Comparison of ENCODE assay signal across 13 cellular contexts in genomic region chr10:101139421-101139911, GRCh38. TPM values are rescaled to one million over a fixed set of nuclear protein-coding genes. Genes with fewer than 3 reads are reported as not detected.
DNase-seq lines count a peak whose midpoint lies in the region; ATAC-seq and TF ChIP-seq lines count a peak whose summit lies in the region.
"Had no signal": no experiment of that assay in that cellular context is flagged by ENCODE, and none has a peak within 500 bp of the region (broad histone marks: within the 10 kb centered on the region; RNA-seq: fewer than 3 reads in every experiment).

No MANE protein-coding gene starts in this region.

- H3K36me3 ChIP-seq in neural cell (ENCODE audit: insufficient read depth, low read length) (no peaks in the 10 kb centered on the region), adrenal gland (replicated peaks in 1 of 2) (no peaks in the 10 kb centered on the region)
- no peaks in the 10 kb centered on the region for H3K36me3 ChIP-seq in CD4-positive, alpha-beta memory T cell (ENCODE audit: insufficient read depth, low read length)

- TF ChIP-seq POLR2A in adrenal gland (IDR thresholded peaks at IDR 0.05), result no peak

- no peak for ATAC-seq in HG02642 (IDR thresholded peaks at IDR 0.05; ENCODE audit: poor library complexity, unreplicated experiment)
- no peak for ATAC-seq in HG03280 (IDR thresholded peaks at IDR 0.05; ENCODE audit: unreplicated experiment)

- TF ChIP-seq CTCF in Calu3 (IDR thresholded peaks at IDR 0.05; ENCODE audit: unreplicated experiment), result peak; percentile 12
- no peak for TF ChIP-seq CTCF in neural cell (IDR thresholded peaks at IDR 0.05; ENCODE audit: poor library complexity, severe bottlenecking)
- peak in 1 of 6 experiments; percentile 7 for TF ChIP-seq CTCF in adrenal gland (IDR thresholded peaks at IDR 0.05)

- no peak overlapping the region for H3K27ac ChIP-seq in neural cell (ENCODE audit: low read length)
- no peak overlapping the region for H3K27ac ChIP-seq in adrenal gland
- H3K27ac ChIP-seq in CD4-positive, alpha-beta memory T cell (ENCODE audit: low read depth, low read length), result no peak overlapping the region

- no peak for TF ChIP-seq EP300 in neural cell (conservative IDR thresholded peaks at IDR 0.05; ENCODE audit: poor library complexity, severe bottlenecking)

- no peaks in the 10 kb centered on the region for H3K9me3 ChIP-seq in neural cell (ENCODE audit: low read length)
- H3K9me3 ChIP-seq in adrenal gland (replicated peaks in 1 of 3), result no peaks in the 10 kb centered on the region
- no peaks in the 10 kb centered on the region for H3K9me3 ChIP-seq in CD4-positive, alpha-beta memory T cell (ENCODE audit: control insufficient read depth in 1 of 2, low read length in 2 of 2)

- no peaks in the 10 kb centered on the region for H3K9me2 ChIP-seq in neural cell (ENCODE audit: insufficient read depth, low read length)

- H3K27me3 Mint-ChIP-seq in Calu3 (ENCODE audit: unreplicated experiment), result peaks cover 61% of the 10 kb centered on the region
- H3K27me3 Mint-ChIP-seq in CD4-positive, alpha-beta memory T cell, result peaks cover 64 to 73% of the 10 kb centered on the region in 2 donors

- DNase-seq in Calu3 (no peak), HuH-7 (ENCODE audit: low spot score) (peak; percentile 81), dermis blood vessel endothelial cell (peak; percentile 31), adrenal gland (no peak)
- DNase-seq in CD4-positive, alpha-beta memory T cell, result no peak
- DNase-seq: central memory CD4-positive, alpha-beta T cell; naive B cell; NCI-H2171 treated with DMSO at 0.1 percent for 48 hours; stimulated activated CD4-positive, alpha-beta T cell treated with anti-CD3 and anti-CD28 coated beads, Interleukin-1b, Interleukin-23, amount 100 ng/mL, for 48 hours had no signal

- no peak overlapping the region for H3K9ac ChIP-seq in neural cell (ENCODE audit: low read length)

- H3K27me3 ChIP-seq in neural cell (ENCODE audit: insufficient read depth, low read depth, low read length), result peaks cover 100% of the 10 kb centered on the region
- peaks cover 86% of the 10 kb centered on the region for H3K27me3 ChIP-seq in adrenal gland
- H3K27me3 ChIP-seq in CD4-positive, alpha-beta memory T cell (ENCODE audit: insufficient read depth, low read length), result peaks cover 72% of the 10 kb centered on the region

- no peak overlapping the region for H3K4me3 Mint-ChIP-seq in Calu3 (ENCODE audit: low read depth, unreplicated experiment)
- H3K4me3 Mint-ChIP-seq in CD4-positive, alpha-beta memory T cell, result peak overlapping the region in 4 of 8 donors; percentile 40 to 50 (median 45)

- no TSS peak for BruUV-seq in Calu3 (replicated peaks; lab: Mats Ljungman, UMichigan)

- H3K4me1 ChIP-seq in adrenal gland (replicated peaks in 1 of 2), result peaks cover 0 to 8% of the 10 kb centered on the region in 2 donors
- H3K4me1 ChIP-seq in CD4-positive, alpha-beta memory T cell (ENCODE audit: insufficient read depth, low read length), result peaks cover 38% of the 10 kb centered on the region

- no peaks in the 10 kb centered on the region for H3K9me3 Mint-ChIP-seq in Calu3 (ENCODE audit: low read depth, unreplicated experiment)
- H3K9me3 Mint-ChIP-seq in CD4-positive, alpha-beta memory T cell, result no peaks in the 10 kb centered on the region

- no peaks in the 10 kb centered on the region for H3K79me2 ChIP-seq in neural cell (replicated peaks; ENCODE audit: insufficient read depth, low read length)

- no peak overlapping the region for H3K4me2 ChIP-seq in neural cell (ENCODE audit: low read length)

- TF ChIP-seq RAD21 in neural cell (conservative IDR thresholded peaks at IDR 0.05), result no peak

- WGBS in adrenal gland, 4 donors, result 23 to 30% (median 27%) methylated on average over 16 to 30 of the region's 30 CpGs

- peaks cover 11% of the 10 kb centered on the region for H3K4me1 Mint-ChIP-seq in Calu3 (ENCODE audit: low read depth, unreplicated experiment)
- H3K4me1 Mint-ChIP-seq in CD4-positive, alpha-beta memory T cell, result peaks cover 12 to 55% (median 30%) of the 10 kb centered on the region in 4 donors

- no peaks in the 10 kb centered on the region for H3K36me3 Mint-ChIP-seq in Calu3 (ENCODE audit: insufficient read depth, unreplicated experiment)
- no peaks in the 10 kb centered on the region for H3K36me3 Mint-ChIP-seq in CD4-positive, alpha-beta memory T cell

- H4K20me1 ChIP-seq in neural cell (ENCODE audit: insufficient read depth), result no peaks in the 10 kb centered on the region

- H3K27ac Mint-ChIP-seq in Calu3 (ENCODE audit: unreplicated experiment), result no peak overlapping the region
- peak overlapping the region in 1 of 7 donors; percentile 30 for H3K27ac Mint-ChIP-seq in CD4-positive, alpha-beta memory T cell

- no peak overlapping the region for H2AFZ ChIP-seq in neural cell (ENCODE audit: low read depth, low read length)

- CTCF ChIA-PET in Calu3 (lab: Charles Lee), result no interaction called here
- CTCF ChIA-PET in CD4-positive, alpha-beta memory T cell (lab: Charles Lee; ENCODE audit: partially characterized antibody), result interaction anchor here (1.8 to 8.5 kb wide), 3 partner anchors 15 to 90 kb away, joined by 4 to 463 read pairs (median 55); no protein-coding TSS in a partner anchor

- intact Hi-C loops in Calu3 (cut with micrococcal nuclease; ENCODE audit: unreplicated experiment) (no loop called here), adrenal gland (cut with DNase I) (no loop called here)
- intact Hi-C loops in CD4-positive, alpha-beta memory T cell (cut with micrococcal nuclease), result loop anchor here (2.0 kb wide), 1 partner anchor 19 kb away; no protein-coding TSS in a partner anchor

- H3K4me3 ChIP-seq in neural cell (ENCODE audit: low read length), result no peak overlapping the region
- no peak overlapping the region for H3K4me3 ChIP-seq in adrenal gland
- no peak overlapping the region for H3K4me3 ChIP-seq in CD4-positive, alpha-beta memory T cell (ENCODE audit: low read length in 2 of 2)

- POLR2A ChIA-PET in CD4-positive, alpha-beta memory T cell (lab: Charles Lee; ENCODE audit: partially characterized antibody), result no interaction called here

- H3F3A ChIP-seq in neural cell (ENCODE audit: insufficient read depth, low read length, poor library complexity, severe bottlenecking), result no peaks in the 10 kb centered on the region

TF ChIP-seq in neural cell, 6 proteins besides CTCF, POLR2A, EP300 and RAD21:
- TF ChIP-seq TAF1 (IDR thresholded peaks at IDR 0.05; ENCODE audit: low read depth) (no peak), EZH2 (IDR thresholded peaks at IDR 0.05; ENCODE audit: borderline replicate concordance, insufficient read depth, low read length, poor library complexity, severe bottlenecking) (peak; percentile 86)
TF ChIP-seq in neural cell: peak in this region for 1.

RNA-seq across cellular contexts. Expression of gene TLX1, which starts 8.4 kb away (rescaled TPM):
- total RNA-seq in Calu3 (2022) (not detected in 2 replicates), dermis blood vessel endothelial cell (not detected in 2 replicates), adrenal gland (not detected)
- polyA plus RNA-seq in neural cell (not detected in 2 replicates), adrenal gland (not detected)
- polyA minus RNA-seq in neural cell, result not detected in 2 replicates
- not detected for total RNA-seq in CD4-positive, alpha-beta memory T cell
- polyA plus RNA-seq in CD4-positive, alpha-beta memory T cell, result not detected
- total RNA-seq: activated CD8-positive, alpha-beta memory T cell treated with anti-CD3 and anti-CD28 coated beads for 36 hours had no signal

Comparison
In these comparisons a context has a peak if more than half of its experiments do, and no peak if none do; other contexts are left out.
1. DNase-seq: peak in HuH-7 (single experiment) and dermis blood vessel endothelial cell (single experiment); none in Calu3 (single experiment), adrenal gland (0 of 7) and CD4-positive, alpha-beta memory T cell (0 of 5).